10 cellular contexts compared by ENCODE assay signal in the genomic region with DNA sequence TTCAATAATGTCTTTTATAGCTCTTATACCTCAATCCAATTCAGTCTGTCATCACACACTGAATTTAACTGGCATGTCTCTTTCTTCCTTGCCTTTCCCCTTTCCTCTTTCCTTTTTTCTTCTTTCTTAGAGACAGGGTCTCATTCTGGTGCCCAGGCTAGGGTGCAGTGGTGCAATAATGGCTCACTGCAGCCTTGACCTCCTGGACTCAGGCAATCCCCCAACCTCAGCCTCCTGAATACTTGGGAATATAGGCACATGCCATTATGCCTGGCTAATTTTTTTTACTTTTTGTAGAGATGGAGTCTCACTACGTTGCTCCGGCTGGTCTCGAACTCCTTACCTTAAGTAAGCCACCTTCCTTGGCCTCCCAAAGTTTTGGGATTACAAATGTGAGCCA.
A peak's percentile ranks its signal among the peaks of the same experiment; 100 is the strongest.
DNase-seq lines count a peak whose midpoint lies in the region; ATAC-seq and TF ChIP-seq lines count a peak whose summit lies in the region.
"Had no signal": no experiment of that assay in that cellular context is flagged by ENCODE, and none has a peak within 500 bp of the region (broad histone marks: within the 10 kb centered on the region; RNA-seq: fewer than 3 reads in every experiment).

No MANE protein-coding gene starts in this region.

- H3K4me3 ChIP-seq in SK-N-SH (ENCODE audit: low read depth in 2 of 2, low read length in 1 of 2): no peak overlapping the region
- no peak overlapping the region for H3K4me3 ChIP-seq in testis
- H3K4me3 ChIP-seq: lower lobe of right lung had no signal

- H3K9me2 ChIP-seq in SK-N-SH: no peaks in the 10 kb centered on the region

- intact Hi-C loops in testis (cut with DNase I; ENCODE audit: low total_unique reads): no loop called here

- no peaks in the 10 kb centered on the region for H3K9me3 Mint-ChIP-seq in stimulated activated effector memory CD8-positive, alpha-beta T cell treated with anti-CD3 and anti-CD28 coated beads, Interleukin-12 subunit alpha, Interleukin-12 subunit beta, amount 100 ng/mL, for 72 hours

- H2AFZ ChIP-seq in SK-N-SH (ENCODE audit: low read depth): no peak overlapping the region

- H3F3A ChIP-seq in SK-N-SH (replicated peaks; ENCODE audit: insufficient read depth): peaks cover 25% of the 10 kb centered on the region

- no peaks in the 10 kb centered on the region for H3K27me3 Mint-ChIP-seq in T-helper 17 cell

- CTCF ChIA-PET in SK-N-SH (lab: Yijun Ruan, JAX): no interaction called here

- H3K79me2 ChIP-seq in SK-N-SH (ENCODE audit: insufficient read depth): no peaks in the 10 kb centered on the region; the same call in 1 of the 2 replicates

- TF ChIP-seq EP300 in SK-N-SH (IDR thresholded peaks at IDR 0.05; ENCODE audit: borderline replicate concordance in 1 of 2, low read depth in 1 of 2, low read length in 1 of 2): no peak

- WGBS in SK-N-SH (ENCODE audit: low lambda C conversion rate): 87% methylated on average over 3 of the region's 3 CpGs
- WGBS in testis, 2 donors: 94 to 97% methylated on average over 3 of the region's 3 CpGs

- H3K4me3 Mint-ChIP-seq in T-helper 17 cell: peak overlapping the region; percentile 80
- H3K4me3 Mint-ChIP-seq in stimulated activated effector memory CD8-positive, alpha-beta T cell treated with anti-CD3 and anti-CD28 coated beads, Interleukin-12 subunit alpha, Interleukin-12 subunit beta, amount 100 ng/mL, for 72 hours: peak overlapping the region; percentile 52

- no peaks in the 10 kb centered on the region for H4K20me1 ChIP-seq in SK-N-SH (ENCODE audit: insufficient read depth)

- H3K27me3 ChIP-seq in SK-N-SH (ENCODE audit: insufficient read depth) (no peaks in the 10 kb centered on the region), foreskin keratinocyte (no peaks in the 10 kb centered on the region), testis (no peaks in the 10 kb centered on the region)

- DNase-seq in SK-N-SH (no peak), T-helper 17 cell (no peak), foreskin keratinocyte (no peak), testis (no peak)
- DNase-seq in stimulated activated effector memory CD8-positive, alpha-beta T cell treated with anti-CD3 and anti-CD28 coated beads, Interleukin-12 subunit alpha, Interleukin-12 subunit beta, amount 100 ng/mL, for 72 hours (ENCODE audit: low spot score in 2 of 2): no peak
- no peak for DNase-seq in stimulated activated CD4-positive, alpha-beta T cell treated with anti-CD3 and anti-CD28 coated beads, Interleukin-1b, Interleukin-23, amount 100 ng/mL, for 48 hours
- DNase-seq: GOT3, lower lobe of right lung had no signal

- peaks cover 16% of the 10 kb centered on the region for H3K4me1 Mint-ChIP-seq in T-helper 17 cell
- H3K4me1 Mint-ChIP-seq in stimulated activated effector memory CD8-positive, alpha-beta T cell treated with anti-CD3 and anti-CD28 coated beads, Interleukin-12 subunit alpha, Interleukin-12 subunit beta, amount 100 ng/mL, for 72 hours: peaks cover 14% of the 10 kb centered on the region

- no peak for TF ChIP-seq CTCF in SK-N-SH (IDR thresholded peaks at IDR 0.05)
- TF ChIP-seq CTCF in foreskin keratinocyte (conservative IDR thresholded peaks at IDR 0.05): no peak
- no peak for TF ChIP-seq CTCF in testis (IDR thresholded peaks at IDR 0.05)

- H3K4me2 ChIP-seq in SK-N-SH: no peak overlapping the region

- peaks cover 4 to 8% of the 10 kb centered on the region in 2 experiments for H3K4me1 ChIP-seq in SK-N-SH (ENCODE audit: control insufficient read depth in 1 of 2, insufficient read depth in 2 of 2, low read depth in 1 of 2, low read length in 1 of 2)
- H3K4me1 ChIP-seq in foreskin keratinocyte: no peaks in the 10 kb centered on the region
- H3K4me1 ChIP-seq in testis: peaks cover 3% of the 10 kb centered on the region

- no peak for TF ChIP-seq POLR2A in testis (IDR thresholded peaks at IDR 0.05)

- H3K9ac ChIP-seq in SK-N-SH: no peak overlapping the region

- H3K9me3 ChIP-seq in SK-N-SH: no peaks in the 10 kb centered on the region
- H3K9me3 ChIP-seq in T-helper 17 cell (ENCODE audit: control insufficient read depth, low read length, poor library complexity, severe bottlenecking): no peaks in the 10 kb centered on the region
- no peaks in the 10 kb centered on the region for H3K9me3 ChIP-seq in testis
- H3K9me3 ChIP-seq: lower lobe of right lung had no signal

- H3K36me3 ChIP-seq in SK-N-SH (replicated peaks in 1 of 2; ENCODE audit: control insufficient read depth in 1 of 2, insufficient read depth in 2 of 2, low read length in 1 of 2): peaks cover 0 to 16% of the 10 kb centered on the region in 2 experiments
- H3K36me3 ChIP-seq in testis (ENCODE audit: low read depth, missing control alignments): no peaks in the 10 kb centered on the region

- no peak for TF ChIP-seq RAD21 in SK-N-SH (IDR thresholded peaks at IDR 0.05; ENCODE audit: low read length)

- no peak for ATAC-seq in SK-N-SH treated with all-trans-retinoic acid at 6 μM for 48 hours
- no peak for ATAC-seq in T-helper 17 cell
- ATAC-seq in foreskin keratinocyte: no peak
- ATAC-seq in stimulated activated effector memory CD8-positive, alpha-beta T cell treated with anti-CD3 and anti-CD28 coated beads, Interleukin-12 subunit alpha, Interleukin-12 subunit beta, amount 100 ng/mL, for 72 hours: no peak
- ATAC-seq in GM21786 (IDR thresholded peaks at IDR 0.05; ENCODE audit: unreplicated experiment): no peak

- peak overlapping the region; percentile 98 for H3K27ac Mint-ChIP-seq in T-helper 17 cell
- H3K27ac Mint-ChIP-seq in stimulated activated effector memory CD8-positive, alpha-beta T cell treated with anti-CD3 and anti-CD28 coated beads, Interleukin-12 subunit alpha, Interleukin-12 subunit beta, amount 100 ng/mL, for 72 hours: peak overlapping the region; percentile 92

- POLR2A ChIA-PET in SK-N-SH (lab: Yijun Ruan, JAX): no interaction called here

- H3K27ac ChIP-seq in SK-N-SH (ENCODE audit: low read depth in 2 of 2, low read length in 1 of 2) (peak overlapping the region; percentile 29 to 53), foreskin keratinocyte (peak overlapping the region; percentile 54), testis (no peak overlapping the region)

- peaks cover 4% of the 10 kb centered on the region for H3K36me3 Mint-ChIP-seq in T-helper 17 cell (ENCODE audit: low read depth)
- peaks cover 12% of the 10 kb centered on the region for H3K36me3 Mint-ChIP-seq in stimulated activated effector memory CD8-positive, alpha-beta T cell treated with anti-CD3 and anti-CD28 coated beads, Interleukin-12 subunit alpha, Interleukin-12 subunit beta, amount 100 ng/mL, for 72 hours

TF ChIP-seq in SK-N-SH, 30 proteins besides CTCF, POLR2A, EP300 and RAD21:
- TF ChIP-seq TCF12 (IDR thresholded peaks at IDR 0.05) (no peak), JUND (IDR thresholded peaks at IDR 0.05) (no peak), GABPA (IDR thresholded peaks at IDR 0.05; ENCODE audit: low read depth) (no peak)
- TF ChIP-seq, protein P1, sequence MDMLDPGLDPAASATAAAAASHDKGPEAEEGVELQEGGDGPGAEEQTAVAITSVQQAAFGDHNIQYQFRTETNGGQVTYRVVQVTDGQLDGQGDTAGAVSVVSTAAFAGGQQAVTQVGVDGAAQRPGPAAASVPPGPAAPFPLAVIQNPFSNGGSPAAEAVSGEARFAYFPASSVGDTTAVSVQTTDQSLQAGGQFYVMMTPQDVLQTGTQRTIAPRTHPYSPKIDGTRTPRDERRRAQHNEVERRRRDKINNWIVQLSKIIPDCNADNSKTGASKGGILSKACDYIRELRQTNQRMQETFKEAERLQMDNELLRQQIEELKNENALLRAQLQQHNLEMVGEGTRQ (IDR thresholded peaks at IDR 0.05; ENCODE audit: borderline replicate concordance, low read depth, low read length): no peak
- TF ChIP-seq, protein P2, sequence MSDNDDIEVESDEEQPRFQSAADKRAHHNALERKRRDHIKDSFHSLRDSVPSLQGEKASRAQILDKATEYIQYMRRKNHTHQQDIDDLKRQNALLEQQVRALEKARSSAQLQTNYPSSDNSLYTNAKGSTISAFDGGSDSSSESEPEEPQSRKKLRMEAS (IDR thresholded peaks at IDR 0.05; ENCODE audit: low read depth): no peak

TF ChIP-seq in SK-N-SH treated with all-trans-retinoic acid at 6 μM for 48 hours, 23 proteins besides CTCF, POLR2A, EP300 and RAD21:
- no peak for TF ChIP-seq ZFP30 (CRISPR knock-in tag; IDR thresholded peaks at IDR 0.05)

Comparison
In these comparisons a context has a peak if more than half of its experiments do, and no peak if none do; other contexts are left out.
1. H3K27ac ChIP-seq: peak in SK-N-SH (2 of 2) and foreskin keratinocyte (single experiment); none in testis (0 of 2).